16 cellular contexts compared by ENCODE assay signal in the genomic region with DNA sequence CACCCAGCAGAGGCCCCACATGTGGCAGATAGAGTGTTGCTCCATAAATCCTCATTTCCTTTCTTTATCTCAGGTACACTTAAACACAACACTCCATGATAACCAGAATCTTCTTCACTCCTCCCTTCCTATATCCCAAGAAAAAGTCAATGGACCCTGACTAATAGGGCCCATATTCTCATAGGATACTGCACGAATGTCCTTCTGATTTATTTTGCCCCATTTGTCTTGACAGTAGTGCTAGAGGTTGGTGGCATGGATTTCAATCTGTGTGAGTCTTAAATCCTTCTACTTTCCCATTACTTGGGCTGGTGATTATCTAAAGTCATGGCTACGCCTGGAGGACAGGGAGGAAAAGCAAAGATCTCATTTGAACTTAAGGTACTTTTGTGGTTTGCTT.
A peak's percentile ranks its signal among the peaks of the same experiment; 100 is the strongest.
DNase-seq lines count a peak whose midpoint lies in the region; ATAC-seq and TF ChIP-seq lines count a peak whose summit lies in the region.
"Had no signal": no experiment of that assay in that cellular context is flagged by ENCODE, and none has a peak within 500 bp of the region (broad histone marks: within the 10 kb centered on the region; RNA-seq: fewer than 3 reads in every experiment).

No MANE protein-coding gene starts in this region.

- 72% methylated on average over 2 of the region's 2 CpGs for WGBS in mammary epithelial cell (ENCODE audit: low coverage, missing lambda C conversion rate)

- ATAC-seq in GM18502 (IDR thresholded peaks at IDR 0.05; ENCODE audit: poor library complexity, unreplicated experiment) = no peak
- ATAC-seq: A549; CD8-positive, alpha-beta T cell had no signal

- no peak overlapping the region for H3K9ac ChIP-seq in mammary epithelial cell (ENCODE audit: insufficient read depth, low read length)
- H3K9ac ChIP-seq: BLaER1 treated with 17β-estradiol and CSF1 and Interleukin-3, amounts not matched to agents 10 nM and 100 nM had no signal

- peak overlapping the region; percentile 57 for H2AFZ ChIP-seq in mammary epithelial cell (ENCODE audit: low read depth, low read length)

- DNase-seq in mammary epithelial cell (no peak), breast epithelium (ENCODE audit: low spot score in 2 of 2) (no peak), left kidney (ENCODE audit: low read depth, low spot score) (peak; percentile 94), H4 (ENCODE audit: low spot score) (no peak)
- DNase-seq: AML-193; Caco-2; Calu3; CD4-positive, alpha-beta T cell; CD8-positive, alpha-beta T cell; DMS79 treated with DMSO at 0.1 percent for 48 hours; GF-D8 had no signal

- H3K27ac ChIP-seq in mammary epithelial cell (ENCODE audit: insufficient read depth, low read depth, low read length) (no peak overlapping the region), breast epithelium (no peak overlapping the region)
- H3K27ac ChIP-seq: 22Rv1; A549; BLaER1 treated with 17β-estradiol and CSF1 and Interleukin-3, amounts not matched to agents 10 nM and 100 nM; C4-2B had no signal

- H3K4me2 ChIP-seq in mammary epithelial cell (ENCODE audit: insufficient read depth, low read depth, low read length) = no peak overlapping the region
- H3K4me2 ChIP-seq: A549; BLaER1 treated with 17β-estradiol and CSF1 and Interleukin-3, amounts not matched to agents 10 nM and 100 nM had no signal

- H3K9me3 ChIP-seq in mammary epithelial cell (replicated peaks; ENCODE audit: insufficient read depth, low read length) (no peaks in the 10 kb centered on the region), breast epithelium (no peaks in the 10 kb centered on the region)
- H3K9me3 ChIP-seq: A549, Caco-2 had no signal

- no peaks in the 10 kb centered on the region for H3K79me2 ChIP-seq in mammary epithelial cell (ENCODE audit: insufficient read depth, low read length)

- H3K4me1 ChIP-seq in mammary epithelial cell (ENCODE audit: insufficient read depth, low read length) = peaks cover 4% of the 10 kb centered on the region
- H3K4me1 ChIP-seq in breast epithelium = no peaks in the 10 kb centered on the region
- H3K4me1 ChIP-seq: A549; BLaER1 treated with 17β-estradiol and CSF1 and Interleukin-3, amounts not matched to agents 10 nM and 100 nM; Caco-2 had no signal

- CTCF ChIA-PET in mammary epithelial cell (lab: Charles Lee; ENCODE audit: low non-redundant PET) = no interaction called here

- in situ Hi-C loops in mammary epithelial cell (cut with MboI; ENCODE audit: low sequenced_read_pairs in 2 of 2) = no loop called here

- intact Hi-C loops in mammary epithelial cell (cut with micrococcal nuclease) (no loop called here), breast epithelium (cut with DNase I; ENCODE audit: low total_unique reads) (no loop called here)

- no peaks in the 10 kb centered on the region for H3K27me3 ChIP-seq in mammary epithelial cell (ENCODE audit: insufficient read depth, low read length)
- no peaks in the 10 kb centered on the region for H3K27me3 ChIP-seq in breast epithelium
- H3K27me3 ChIP-seq: BLaER1 treated with 17β-estradiol and CSF1 and Interleukin-3, amounts not matched to agents 10 nM and 100 nM had no signal

- H3K4me3 ChIP-seq in mammary epithelial cell (replicated peaks in 1 of 3; ENCODE audit: insufficient read depth in 1 of 3, low read depth in 2 of 3, low read length in 3 of 3) = no peak overlapping the region
- H3K4me3 ChIP-seq in breast epithelium = no peak overlapping the region
- H3K4me3 ChIP-seq: A549; BLaER1 treated with 17β-estradiol and CSF1 and Interleukin-3, amounts not matched to agents 10 nM and 100 nM had no signal

- BruUV-seq in mammary epithelial cell (replicated peaks; lab: Mats Ljungman, UMichigan) = no TSS peak

- no peaks in the 10 kb centered on the region for H4K20me1 ChIP-seq in mammary epithelial cell (ENCODE audit: insufficient read depth, low read length)
- H4K20me1 ChIP-seq: BLaER1 treated with 17β-estradiol and CSF1 and Interleukin-3, amounts not matched to agents 10 nM and 100 nM had no signal

- no peak for TF ChIP-seq POLR2A in breast epithelium (IDR thresholded peaks at IDR 0.05)

- no peak for TF ChIP-seq CTCF in mammary epithelial cell (conservative IDR thresholded peaks at IDR 0.05 in 1 of 2, IDR thresholded peaks at IDR 0.05 in 1 of 2; ENCODE audit: extremely low read depth in 1 of 2, insufficient read depth in 1 of 2, low read depth in 1 of 2, low read length in 2 of 2)
- TF ChIP-seq CTCF in breast epithelium (IDR thresholded peaks at IDR 0.05) = no peak

- H3K36me3 ChIP-seq in mammary epithelial cell (ENCODE audit: insufficient read depth, low read length) (no peaks in the 10 kb centered on the region), breast epithelium (no peaks in the 10 kb centered on the region)
- H3K36me3 ChIP-seq: BLaER1 treated with 17β-estradiol and CSF1 and Interleukin-3, amounts not matched to agents 10 nM and 100 nM had no signal

- dilution Hi-C loops in mammary epithelial cell (cut with HindIII; ENCODE audit: low sequenced_read_pairs) = no loop called here
